In genomic region chr5:181024245-181025029, GRCh38 we compare ENCODE assay signal across 22 cellular contexts. TPM values are rescaled to one million over a fixed set of nuclear protein-coding genes. Genes with fewer than 3 reads are reported as not detected.
"Had no signal": no experiment of that assay in that cellular context is flagged by ENCODE, and none has a peak within 500 bp of the region (broad histone marks: within the 10 kb centered on the region; RNA-seq: fewer than 3 reads in every experiment).

No MANE protein-coding gene starts in this region.

- H3K4me1 ChIP-seq: adrenal gland, gastroesophageal sphincter, heart left ventricle, right lobe of liver, testis, upper lobe of right lung had no signal

- H3K27ac ChIP-seq: adrenal gland, gastroesophageal sphincter, heart left ventricle, right lobe of liver, testis, upper lobe of right lung had no signal

- FAIRE-seq: colon, TTC549 had no signal

- H3K9me3 ChIP-seq: right lobe of liver, testis had no signal

- H3K4me2 ChIP-seq: smooth muscle cell had no signal

- ATAC-seq: activated CD4-positive, alpha-beta T cell treated with anti-CD3 and anti-CD28 coated beads for 36 hours; activated naive CD4-positive, alpha-beta T cell treated with anti-CD3 and anti-CD28 coated beads, Interleukin-2, amount 50 U/mL, for 72 hours; gastroesophageal sphincter; heart left ventricle; left ventricle myocardium superior; mucosa of descending colon; stimulated activated memory B cell treated with anti-CD40 and anti-IgM and Interleukin-4, amounts not matched to agents 10 μg/mL and 1 μg/mL and 100 μg/mL, for 72 hours; upper lobe of right lung had no signal

- H3K27me3 ChIP-seq: adrenal gland, right lobe of liver, testis, upper lobe of right lung had no signal

- DNase-seq: activated CD4-positive, alpha-beta T cell treated with anti-CD3 and anti-CD28 coated beads for 36 hours; activated CD4-positive, alpha-beta T cell treated with anti-CD3 and anti-CD28 coated beads, Interleukin-2, amount 50 U/mL, for 48 hours; activated gamma-delta T cell treated with Interleukin-2 at 50 U/mL for 16 hours; adrenal gland; heart left ventricle; left ventricle myocardium superior; mucosa of descending colon; naive B cell; stimulated activated CD4-positive, alpha-beta T cell treated with anti-CD3 and anti-CD28 coated beads, Interleukin-4, amount 100 ng/mL, for 4 hours; testis; upper lobe of right lung had no signal

- H3K36me3 ChIP-seq: adrenal gland, gastroesophageal sphincter, heart left ventricle, right lobe of liver, upper lobe of right lung had no signal

- H3K4me3 ChIP-seq: adrenal gland, gastroesophageal sphincter, heart left ventricle, mucosa of descending colon, right lobe of liver, smooth muscle cell, testis, upper lobe of right lung had no signal

RNA-seq across cellular contexts. Expression of gene BTNL9, which starts 15.6 kb away (rescaled TPM):
- total RNA-seq: activated T-helper 1 cell treated with anti-CD3 and anti-CD28 coated beads, Interleukin-12 subunit alpha, Interleukin-12 subunit beta, Interleukin-2, Interleukin-4 antibody, amounts not matched to agents 30 ng/mL and 10 ng/mL and 1 ng/mL, durations not matched to agents 14 hours and 24 hours and 36 hours; neural crest cell; osteoblast; smooth muscle cell had no signal
- polyA plus RNA-seq: smooth muscle cell had no signal

RNA-seq across cellular contexts. Expression of gene BTNL3, which starts 35.8 kb away (rescaled TPM):
- total RNA-seq: activated CD4-positive, alpha-beta T cell treated with anti-CD3 and anti-CD28 coated beads for 36 hours; activated naive CD4-positive, alpha-beta T cell treated with anti-CD3 and anti-CD28 coated beads, Interleukin-2, amount 50 U/mL, for 72 hours; activated T-helper 1 cell treated with anti-CD3 and anti-CD28 coated beads, Interleukin-12 subunit alpha, Interleukin-12 subunit beta, Interleukin-2, Interleukin-4 antibody, amounts not matched to agents 30 ng/mL and 10 ng/mL and 1 ng/mL, durations not matched to agents 14 hours and 24 hours and 36 hours; cardiac septum; gastroesophageal sphincter; left ventricle myocardium superior; neural crest cell; osteoblast; right lobe of liver; smooth muscle cell; upper lobe of right lung had no signal
- polyA plus RNA-seq: smooth muscle cell had no signal
